In the genomic region with DNA sequence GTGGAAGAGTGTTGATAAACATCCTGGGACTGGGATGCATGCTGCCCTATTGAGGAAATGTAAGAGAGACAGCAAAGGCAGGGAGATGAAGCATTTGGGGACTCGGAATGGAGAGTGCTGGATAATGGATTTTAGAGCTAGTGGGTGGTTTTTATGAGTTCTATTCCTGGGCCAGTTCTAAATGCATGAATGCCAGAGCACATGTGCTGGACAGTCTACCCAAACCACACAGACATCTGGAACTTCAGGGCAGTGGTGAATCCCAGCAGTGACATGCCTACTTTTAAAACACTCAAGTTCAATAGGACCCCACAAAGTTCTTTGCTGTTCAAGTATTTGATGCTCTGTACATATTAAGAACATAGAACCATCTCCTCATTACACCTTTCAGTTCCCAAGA, we compare ENCODE assay signal across 22 cellular contexts.
DNase-seq lines count a peak whose midpoint lies in the region; ATAC-seq and TF ChIP-seq lines count a peak whose summit lies in the region.
"Had no signal": no experiment of that assay in that cellular context is flagged by ENCODE, and none has a peak within 500 bp of the region (broad histone marks: within the 10 kb centered on the region; RNA-seq: fewer than 3 reads in every experiment).

No MANE protein-coding gene starts in this region.

- H2AK5ac ChIP-seq in neuronal stem cell (ENCODE audit: low read depth, low read length) = no peak overlapping the region

- H3K27me3 ChIP-seq in gastrocnemius medialis (no peaks in the 10 kb centered on the region), neuronal stem cell (ENCODE audit: control insufficient read depth in 3 of 3, insufficient read depth in 3 of 3, low read depth in 1 of 3, low read length in 3 of 3) (no peaks in the 10 kb centered on the region)

- no peak overlapping the region for H4K91ac ChIP-seq in neuronal stem cell (ENCODE audit: low read depth, low read length, poor library complexity)

- H3K27ac ChIP-seq in gastrocnemius medialis (peak overlapping the region; percentile 55 to 78 (median 74)), neuronal stem cell (replicated peaks; ENCODE audit: low read length) (no peak overlapping the region)
- H3K27ac ChIP-seq: C4-2B, SK-N-MC, upper lobe of left lung had no signal

- H3K23ac ChIP-seq in neuronal stem cell (ENCODE audit: low read depth, low read length, poor library complexity) = no peak overlapping the region

- peak; percentile 77 for DNase-seq in AG10803 (ENCODE audit: low read depth)
- peak; percentile 71 for DNase-seq in RPMI7951 (ENCODE audit: low read depth)
- DNase-seq in immature natural killer cell = no peak
- no peak for DNase-seq in gastrocnemius medialis
- no peak for DNase-seq in neuronal stem cell (ENCODE audit: low spot score)
- no peak for DNase-seq in left lobe of liver (ENCODE audit: low spot score)
- DNase-seq: ACHN; activated B cell treated with CpG ODN at 0.5 μM for 24 hours; activated CD4-positive, alpha-beta T cell treated with anti-CD3 and anti-CD28 coated beads, Interleukin-2, amount 50 U/mL, for 48 hours; activated effector memory CD4-positive, alpha-beta T cell treated with Interleukin-2 at 50 U/mL for 16 hours; effector memory CD8-positive, alpha-beta T cell; NCI-H1436 treated with DMSO at 0.1 percent for 48 hours; NCI-H510A; stimulated activated CD4-positive, alpha-beta T cell treated with anti-CD3 and anti-CD28 coated beads, Interleukin-4, amount 100 ng/mL, for 4 hours; stimulated activated naive CD8-positive, alpha-beta T cell treated with anti-CD3 and anti-CD28 coated beads, Interleukin-15, amount 100 ng/mL, for 72 hours; upper lobe of left lung had no signal

- intact Hi-C loops in gastrocnemius medialis (cut with DNase I; ENCODE audit: low total_unique reads) = no loop called here

- in situ Hi-C loops in gastrocnemius medialis (cut with MboI; ENCODE audit: low sequenced_read_pairs in 4 of 4) = no loop called here

- H2BK5ac ChIP-seq in neuronal stem cell (ENCODE audit: low read length) = no peak overlapping the region

- TF ChIP-seq CTCF in AG10803 (conservative IDR thresholded peaks at IDR 0.05; ENCODE audit: low read length) = no peak
- TF ChIP-seq CTCF in gastrocnemius medialis (IDR thresholded peaks at IDR 0.05 in 4 of 5, conservative IDR thresholded peaks at IDR 0.05 in 1 of 5) = no peak

- H3K79me1 ChIP-seq in neuronal stem cell (ENCODE audit: low read depth, low read length) = no peaks in the 10 kb centered on the region

- H3K4ac ChIP-seq in neuronal stem cell (ENCODE audit: low read length) = no peak overlapping the region

- H3K4me3 ChIP-seq in AG10803 (ENCODE audit: low read length) = no peak overlapping the region
- no peak overlapping the region for H3K4me3 ChIP-seq in gastrocnemius medialis
- H3K4me3 ChIP-seq in neuronal stem cell (ENCODE audit: low read length in 2 of 2) = no peak overlapping the region
- H3K4me3 ChIP-seq: K562, SK-N-MC, upper lobe of left lung had no signal

- H3K9me3 ChIP-seq in gastrocnemius medialis = no peaks in the 10 kb centered on the region
- peaks cover 0 to 6% of the 10 kb centered on the region in 2 donors for H3K9me3 ChIP-seq in neuronal stem cell (replicated peaks in 1 of 2; ENCODE audit: control insufficient read depth in 2 of 2, insufficient read depth in 1 of 2, low read depth in 1 of 2, low read length in 2 of 2)
- H3K9me3 ChIP-seq: upper lobe of left lung had no signal

- H3K18ac ChIP-seq in neuronal stem cell (ENCODE audit: low read length) = no peak overlapping the region

- H3K4me3 Mint-ChIP-seq in immature natural killer cell = peak overlapping the region; percentile 6 to 93 (median 78)
- H3K4me3 Mint-ChIP-seq: activated B cell treated with CpG ODN at 0.5 μM for 24 hours; brain; stimulated activated naive CD8-positive, alpha-beta T cell treated with anti-CD3 and anti-CD28 coated beads, Interleukin-15, amount 100 ng/mL, for 72 hours had no signal

- H3K4me1 Mint-ChIP-seq in immature natural killer cell = peaks cover 28 to 40% of the 10 kb centered on the region in 2 donors

- no peak overlapping the region for H3K14ac ChIP-seq in neuronal stem cell (ENCODE audit: low read length)

- no peak overlapping the region for H2BK12ac ChIP-seq in neuronal stem cell (ENCODE audit: low read length)

- WGBS in neuronal stem cell (ENCODE audit: extremely low coverage in 2 of 2, insufficient read length in 2 of 2, insufficient replicate concordance in 1 of 2), 2 donors = no CpG with 5 or more reads among the region's 1 CpG

- H3K9ac ChIP-seq in neuronal stem cell (ENCODE audit: low read depth, low read length, poor library complexity) = no peak overlapping the region

- H3K9me3 Mint-ChIP-seq in immature natural killer cell = no peaks in the 10 kb centered on the region
- H3K9me3 Mint-ChIP-seq: activated B cell treated with CpG ODN at 0.5 μM for 24 hours; effector memory CD8-positive, alpha-beta T cell; stimulated activated naive CD8-positive, alpha-beta T cell treated with anti-CD3 and anti-CD28 coated beads, Interleukin-15, amount 100 ng/mL, for 72 hours had no signal

- H3K27ac Mint-ChIP-seq in immature natural killer cell = peak overlapping the region in 2 of 6 donors; percentile 30 to 86
- H3K27ac Mint-ChIP-seq: activated B cell treated with CpG ODN at 0.5 μM for 24 hours; effector memory CD8-positive, alpha-beta T cell; stimulated activated naive CD8-positive, alpha-beta T cell treated with anti-CD3 and anti-CD28 coated beads, Interleukin-15, amount 100 ng/mL, for 72 hours had no signal

- no peak for ATAC-seq in gastrocnemius medialis
- ATAC-seq in GM21717 (IDR thresholded peaks at IDR 0.05; ENCODE audit: unreplicated experiment) = no peak
- ATAC-seq in left lobe of liver = no peak
- no peak for ATAC-seq in GM19397 (IDR thresholded peaks at IDR 0.05; ENCODE audit: unreplicated experiment)
- ATAC-seq: effector memory CD8-positive, alpha-beta T cell; K562 had no signal

- H3K4me1 ChIP-seq in gastrocnemius medialis (peaks cover 30 to 32% of the 10 kb centered on the region in 2 donors), neuronal stem cell (ENCODE audit: control insufficient read depth in 2 of 2, insufficient read depth in 1 of 2, low read depth in 1 of 2, low read length in 2 of 2) (peaks cover 0 to 11% of the 10 kb centered on the region in 2 donors)

- H2BK120ac ChIP-seq in neuronal stem cell (ENCODE audit: low read depth, low read length) = no peak overlapping the region

- peaks cover 0 to 6% (median 0%) of the 10 kb centered on the region in 3 donors for H3K36me3 Mint-ChIP-seq in immature natural killer cell

- H3K4me2 ChIP-seq in neuronal stem cell (ENCODE audit: insufficient read depth, low read length, poor library complexity, severe bottlenecking) = no peak overlapping the region

- H3K36me3 ChIP-seq in gastrocnemius medialis = no peaks in the 10 kb centered on the region
- H3K36me3 ChIP-seq in neuronal stem cell (replicated peaks in 1 of 2; ENCODE audit: control insufficient read depth in 2 of 2, insufficient read depth in 2 of 2, low read length in 2 of 2) = peaks cover 8 to 77% of the 10 kb centered on the region in 2 donors
- H3K36me3 ChIP-seq: upper lobe of left lung had no signal

- no peak overlapping the region for H2BK15ac ChIP-seq in neuronal stem cell (ENCODE audit: low read length)

- no peak for TF ChIP-seq POLR2A in gastrocnemius medialis (IDR thresholded peaks at IDR 0.05)

- H4K8ac ChIP-seq in neuronal stem cell (ENCODE audit: low read depth, low read length) = no peak overlapping the region

- no peak overlapping the region for H2AFZ ChIP-seq in neuronal stem cell (ENCODE audit: low read length)

- H3K27me3 Mint-ChIP-seq in immature natural killer cell (ENCODE audit: low read depth in 3 of 3) = peaks cover 6 to 11% (median 6%) of the 10 kb centered on the region in 3 donors
- H3K27me3 Mint-ChIP-seq: brain had no signal

Comparison
In these comparisons a context has a peak if more than half of its experiments do, and no peak if none do; other contexts are left out.
1. DNase-seq: peak in AG10803 (single experiment) and RPMI7951 (single experiment); none in immature natural killer cell (0 of 3), gastrocnemius medialis (0 of 2), neuronal stem cell (single experiment) and left lobe of liver (single experiment).